1 cellular context compared by ENCODE assay signal in genomic region chrX:133918326-133918725, GRCh38.
TF ChIP-seq lines count a peak whose summit lies in the region.

No MANE protein-coding gene starts in this region.

TF ChIP-seq in SK-N-SH, 30 proteins besides CTCF, POLR2A, EP300 and RAD21 (continued from another document):
- TF ChIP-seq PBX3 (IDR thresholded peaks at IDR 0.05), result no peak
- TF ChIP-seq TEAD4 (IDR thresholded peaks at IDR 0.05; ENCODE audit: borderline replicate concordance, insufficient read depth), result no peak
- no peak for TF ChIP-seq IRF3 (IDR thresholded peaks at IDR 0.05; ENCODE audit: low read depth, low read length)
- no peak for TF ChIP-seq SMC3 (IDR thresholded peaks at IDR 0.05; ENCODE audit: low read depth, low read length)
- no peak for TF ChIP-seq FOXM1 (IDR thresholded peaks at IDR 0.05; ENCODE audit: low read depth)
- TF ChIP-seq NRF1 (IDR thresholded peaks at IDR 0.05; ENCODE audit: low read depth, low read length), result no peak
- TF ChIP-seq NFIC (IDR thresholded peaks at IDR 0.05; ENCODE audit: borderline replicate concordance), result no peak
- TF ChIP-seq JUND (IDR thresholded peaks at IDR 0.05), result no peak
TF ChIP-seq in SK-N-SH: peak in this region for 0.
